ENCODE assay signal across 9 cellular contexts in the genomic region with DNA sequence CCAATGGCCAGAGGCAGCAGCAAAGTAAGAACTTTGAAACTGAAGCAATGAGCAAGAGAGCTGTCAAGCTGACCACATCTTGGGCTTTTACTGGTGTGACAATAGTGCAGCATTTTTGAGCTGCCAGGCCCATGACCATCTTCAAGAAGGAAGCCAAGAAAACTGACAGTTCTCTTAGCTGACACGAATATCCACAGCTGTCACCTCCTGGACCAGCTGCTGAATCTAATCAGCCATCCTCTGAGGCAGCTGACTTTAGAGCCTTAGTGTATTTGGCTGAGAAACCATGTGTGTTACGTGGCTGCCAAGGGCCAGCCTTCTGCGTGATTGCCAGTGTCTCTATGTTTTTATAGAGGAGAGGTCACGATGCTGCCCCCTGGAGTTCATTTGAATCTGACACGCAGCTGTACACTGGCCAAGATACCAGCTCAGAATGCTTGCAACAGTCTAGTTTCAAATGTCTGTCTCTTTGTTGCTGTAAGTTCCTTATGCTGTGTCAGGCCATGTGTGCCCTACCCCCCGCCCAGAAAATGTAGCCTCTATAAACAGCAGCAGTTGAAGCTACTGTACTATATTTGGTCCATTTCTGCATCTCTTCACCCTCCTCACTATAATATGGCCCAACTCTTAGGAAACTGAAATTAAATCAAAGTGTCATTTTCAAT. TPM values are rescaled to one million over a fixed set of nuclear protein-coding genes. Genes with fewer than 3 reads are reported as not detected.
DNase-seq lines count a peak whose midpoint lies in the region; FAIRE-seq and TF ChIP-seq lines count a peak whose summit lies in the region.
"Had no signal": no experiment of that assay in that cellular context is flagged by ENCODE, and none has a peak within 500 bp of the region (broad histone marks: within the 10 kb centered on the region; RNA-seq: fewer than 3 reads in every experiment).

No MANE protein-coding gene starts in this region.

- peaks cover 8% of the 10 kb centered on the region for H3K4me1 ChIP-seq in HEK293 (ENCODE audit: control insufficient read depth, insufficient read depth, low read length)

- H3K36me3 ChIP-seq in HEK293 (ENCODE audit: control insufficient read depth in 2 of 2, insufficient read depth in 1 of 2, low read length in 2 of 2) (no peaks in the 10 kb centered on the region), MG63 (no peaks in the 10 kb centered on the region; the same call in 1 of the 2 replicates)

- CTCF ChIA-PET in HEK293 (lab: Yijun Ruan, JAX), result interaction anchor here (0.6 to 3.5 kb wide), 28 partner anchors 8 to 944 kb away, joined by 3 to 16 read pairs (median 4); a partner anchor contains a TSS

- H3K9me3 ChIP-seq in HEK293 (ENCODE audit: control insufficient read depth, insufficient read depth, low read depth, low read length) (no peaks in the 10 kb centered on the region), MG63 (no peaks in the 10 kb centered on the region; the same call in 1 of the 2 replicates)

- H3K4me3 ChIP-seq in HEK293 (ENCODE audit: low read depth, low read length), result no peak overlapping the region
- H3K4me3 ChIP-seq in MG63, result no peak overlapping the region

- peak; percentile 87 for FAIRE-seq in islet of Langerhans (lab: Jason Lieb, UNC)

- H3K27me3 ChIP-seq in MG63, result no peaks in the 10 kb centered on the region

- DNase-seq in NCI-H2227 (lab: John Stamatoyannopoulos, UW; ENCODE audit: unreplicated experiment), result peak; percentile 9
- DNase-seq in NCI-H2227 treated with DMSO at 0.1 percent for 48 hours (lab: John Stamatoyannopoulos, UW), result no peak
- DNase-seq in MG63, result peak; percentile 94
- DNase-seq in SK-N-DZ (ENCODE audit: low spot score), result peak; percentile 68
- DNase-seq in brain pericyte (ENCODE audit: low read depth, low spot score), result peak; percentile 95
- DNase-seq in stimulated activated CD4-positive, alpha-beta T cell treated with anti-CD3 and anti-CD28 coated beads, Interleukin-1b, Interleukin-23, amount 100 ng/mL, for 4 hours (ENCODE audit: low read depth in 2 of 2), result peak; percentile 9 to 11

- POLR2A ChIA-PET in HEK293 (lab: Yijun Ruan, JAX), result no interaction called here

- peak; percentile 31; the same call in 1 of the 2 replicates for TF ChIP-seq CTCF in HEK293 (tag by site-specific recombination; IDR thresholded peaks at IDR 0.05)

- H3K27ac ChIP-seq in HEK293 (ENCODE audit: extremely low read depth, low read depth, low read length), result no peak overlapping the region

TF ChIP-seq in HEK293, 187 proteins besides CTCF, POLR2A, EP300 and RAD21:
- TF ChIP-seq ZNF48 (tag by site-specific recombination; IDR thresholded peaks at IDR 0.05) (no peak), ZNF837 (tag by site-specific recombination; IDR thresholded peaks at IDR 0.05) (no peak), TRIM28 (IDR thresholded peaks at IDR 0.05; ENCODE audit: borderline replicate concordance, low read length) (peak; percentile 22; the same call in 1 of the 2 replicates), ZSCAN23 (tag by site-specific recombination; IDR thresholded peaks at IDR 0.05) (no peak), ZNF133 (tag by site-specific recombination; IDR thresholded peaks at IDR 0.05) (no peak), GLIS1 (tag by site-specific recombination; IDR thresholded peaks at IDR 0.05) (peak; percentile 68)
TF ChIP-seq in HEK293: peak in this region for 2.

RNA-seq across cellular contexts. Expression of a gene that starts 39.7 kb away (rescaled TPM):
- total RNA-seq in MG63 (2014; rRNA removed; shearing (Covaris generic); ENCODE audit: low replicate concordance), result 2.5 and 4.3 TPM in 2 replicates
- 3.1 and 3.3 TPM in 2 replicates for polyA plus RNA-seq in SK-N-DZ (2014; cell fraction: cytosol; rRNA removed)
- 1.8 and 5.2 TPM in 2 replicates for polyA plus RNA-seq in SK-N-DZ (2014; cell fraction: nucleus; rRNA removed)
- total RNA-seq: CD8-positive, alpha-beta memory T cell had no signal
- polyA plus RNA-seq: CD8-positive, alpha-beta memory T cell had no signal
